ENCODE assay signal across 23 cellular contexts in genomic region chr7:53602817-53603418, GRCh38.
DNase-seq lines count a peak whose midpoint lies in the region; ATAC-seq and TF ChIP-seq lines count a peak whose summit lies in the region.
"Had no signal": no experiment of that assay in that cellular context is flagged by ENCODE, and none has a peak within 500 bp of the region (broad histone marks: within the 10 kb centered on the region; RNA-seq: fewer than 3 reads in every experiment).

No MANE protein-coding gene starts in this region.

- 90 to 91% methylated on average over 5 to 6 of the region's 6 CpGs for WGBS in endodermal cell (ENCODE audit: insufficient coverage in 1 of 2, insufficient read length in 1 of 2), 2 experiments

- no peaks in the 10 kb centered on the region for H3K27me3 ChIP-seq in endodermal cell (ENCODE audit: control insufficient read depth, insufficient read depth, low read length, poor library complexity, severe bottlenecking)
- H3K27me3 ChIP-seq in CD8-positive, alpha-beta T cell (ENCODE audit: insufficient read depth, low read length), result no peaks in the 10 kb centered on the region
- H3K27me3 ChIP-seq: adrenal gland, breast epithelium, neural progenitor cell, stomach, upper lobe of left lung had no signal

- H3K27me3 Mint-ChIP-seq in endodermal cell (ENCODE audit: insufficient read depth), result no peaks in the 10 kb centered on the region
- peaks cover 7% of the 10 kb centered on the region for H3K27me3 Mint-ChIP-seq in nephron progenitor cell (ENCODE audit: low read depth, poor library complexity)
- no peaks in the 10 kb centered on the region for H3K27me3 Mint-ChIP-seq in CD8-positive, alpha-beta T cell (ENCODE audit: low read depth)
- H3K27me3 Mint-ChIP-seq: activated CD4-positive, alpha-beta memory T cell treated with anti-CD3 and anti-CD28 coated beads for 36 hours had no signal

- H3K4me3 ChIP-seq in NB4 (ENCODE audit: low read depth, low read length) (no peak overlapping the region), endodermal cell (ENCODE audit: low read length) (no peak overlapping the region)
- H3K4me3 ChIP-seq in CD8-positive, alpha-beta T cell (ENCODE audit: low read depth, low read length), result no peak overlapping the region
- H3K4me3 ChIP-seq: adrenal gland, breast epithelium, neural progenitor cell, stomach, upper lobe of left lung had no signal

- DNase-seq in ACHN (peak; percentile 34), NB4 (ENCODE audit: low read depth) (peak; percentile 18), endodermal cell (peak; percentile 76), myocyte (ENCODE audit: low read depth) (peak; percentile 10), foreskin melanocyte (no peak), nephron progenitor cell (no peak)
- DNase-seq in CD8-positive, alpha-beta T cell, result no peak
- DNase-seq: activated CD4-positive, alpha-beta memory T cell treated with anti-CD3 and anti-CD28 coated beads for 36 hours; activated gamma-delta T cell treated with Interleukin-2 at 50 U/mL for 16 hours; adrenal gland; left cardiac atrium; NCI-H1436 treated with DMSO at 0.1 percent for 48 hours; NCI-H82; small intestine; stimulated activated CD4-positive, alpha-beta T cell treated with anti-CD3 and anti-CD28 coated beads, Interleukin-2, amount 100 ng/mL, for 48 hours; stomach; T-helper 2 cell; upper lobe of left lung had no signal

- CTCF ChIA-PET in CD8-positive, alpha-beta T cell (lab: Charles Lee), result no interaction called here

- H3K9me3 Mint-ChIP-seq in endodermal cell (no peaks in the 10 kb centered on the region), nephron progenitor cell (no peaks in the 10 kb centered on the region)
- H3K9me3 Mint-ChIP-seq in CD8-positive, alpha-beta T cell, result peaks cover 13% of the 10 kb centered on the region
- H3K9me3 Mint-ChIP-seq: mesothelial cell of epicardium had no signal

- in situ Hi-C loops in ACHN (cut with HindIII; ENCODE audit: low pct_ligation_motif_present, low pct_unique_long_range_greater_than_20kb, low sequenced_read_pairs), result no loop called here

- H3K9ac ChIP-seq in endodermal cell (ENCODE audit: extremely low read depth, low read length, poor library complexity, severe bottlenecking), result no peak overlapping the region
- H3K9ac ChIP-seq: neural progenitor cell had no signal

- H3K27ac Mint-ChIP-seq in endodermal cell (no peak overlapping the region), nephron progenitor cell (no peak overlapping the region)
- no peak overlapping the region for H3K27ac Mint-ChIP-seq in CD8-positive, alpha-beta T cell
- H3K27ac Mint-ChIP-seq: activated CD4-positive, alpha-beta memory T cell treated with anti-CD3 and anti-CD28 coated beads for 36 hours; mesothelial cell of epicardium; neural progenitor cell had no signal

- no peaks in the 10 kb centered on the region for H3K9me3 ChIP-seq in endodermal cell (ENCODE audit: control insufficient read depth, low read length)
- no peaks in the 10 kb centered on the region for H3K9me3 ChIP-seq in CD8-positive, alpha-beta T cell (ENCODE audit: low read length)
- H3K9me3 ChIP-seq: adrenal gland, breast epithelium, upper lobe of left lung had no signal

- H3K4me3 Mint-ChIP-seq in endodermal cell (no peak overlapping the region), nephron progenitor cell (no peak overlapping the region)
- no peak overlapping the region for H3K4me3 Mint-ChIP-seq in CD8-positive, alpha-beta T cell
- H3K4me3 Mint-ChIP-seq: activated CD4-positive, alpha-beta memory T cell treated with anti-CD3 and anti-CD28 coated beads for 36 hours; mesothelial cell of epicardium; neural progenitor cell; WTC11 had no signal

- H3K36me3 Mint-ChIP-seq in endodermal cell (ENCODE audit: low read depth) (no peaks in the 10 kb centered on the region), nephron progenitor cell (ENCODE audit: low read depth) (no peaks in the 10 kb centered on the region)
- H3K36me3 Mint-ChIP-seq in CD8-positive, alpha-beta T cell, result no peaks in the 10 kb centered on the region
- H3K36me3 Mint-ChIP-seq: activated CD4-positive, alpha-beta memory T cell treated with anti-CD3 and anti-CD28 coated beads for 36 hours; mesothelial cell of epicardium; neural progenitor cell had no signal

- H3K27ac ChIP-seq in endodermal cell (ENCODE audit: low read depth, low read length), result no peak overlapping the region
- no peak overlapping the region for H3K27ac ChIP-seq in CD8-positive, alpha-beta T cell (ENCODE audit: low read depth, low read length)
- H3K27ac ChIP-seq: adrenal gland, neural progenitor cell, stomach, upper lobe of left lung had no signal

- H3K36me3 ChIP-seq in endodermal cell (ENCODE audit: control insufficient read depth, insufficient read depth, low read length), result no peaks in the 10 kb centered on the region
- H3K36me3 ChIP-seq in CD8-positive, alpha-beta T cell (ENCODE audit: insufficient read depth, low read length), result no peaks in the 10 kb centered on the region
- H3K36me3 ChIP-seq: adrenal gland, breast epithelium, neural progenitor cell, stomach, upper lobe of left lung had no signal

- TF ChIP-seq POLR2A in NB4 (IDR thresholded peaks at IDR 0.05; ENCODE audit: extremely low read depth, insufficient read length), result no peak

- H3K4me1 ChIP-seq in endodermal cell (ENCODE audit: control insufficient read depth, insufficient read depth, low read length), result no peaks in the 10 kb centered on the region
- H3K4me1 ChIP-seq in CD8-positive, alpha-beta T cell (ENCODE audit: insufficient read depth, low read length), result no peaks in the 10 kb centered on the region
- H3K4me1 ChIP-seq: adrenal gland, breast epithelium, neural progenitor cell, stomach, upper lobe of left lung had no signal

- H3K4me1 Mint-ChIP-seq in endodermal cell (no peaks in the 10 kb centered on the region), nephron progenitor cell (no peaks in the 10 kb centered on the region)
- no peaks in the 10 kb centered on the region for H3K4me1 Mint-ChIP-seq in CD8-positive, alpha-beta T cell (ENCODE audit: low read depth)
- H3K4me1 Mint-ChIP-seq: mesothelial cell of epicardium had no signal

- POLR2A ChIA-PET in CD8-positive, alpha-beta T cell (lab: Charles Lee), result no interaction called here

- ATAC-seq in CD8-positive, alpha-beta T cell, result no peak
- ATAC-seq in GM19397 (IDR thresholded peaks at IDR 0.05; ENCODE audit: unreplicated experiment), result no peak
- ATAC-seq: left cardiac atrium, WTC11 had no signal

- TF ChIP-seq CTCF in NB4 (IDR thresholded peaks at IDR 0.05; ENCODE audit: low read depth, low read length) (no peak), endodermal cell (conservative IDR thresholded peaks at IDR 0.05) (no peak), nephron progenitor cell (IDR thresholded peaks at IDR 0.05) (no peak)
- no peak for TF ChIP-seq CTCF in CD8-positive, alpha-beta T cell (IDR thresholded peaks at IDR 0.05)

- intact Hi-C loops in CD8-positive, alpha-beta T cell (cut with DNase I, micrococcal nuclease), result no loop called here

Comparison
In these comparisons a context has a peak if more than half of its experiments do, and no peak if none do; other contexts are left out.
1. DNase-seq: peak in ACHN (single experiment), NB4 (single experiment), endodermal cell (single experiment) and myocyte (single experiment); none in foreskin melanocyte (single experiment), nephron progenitor cell (single experiment) and CD8-positive, alpha-beta T cell (0 of 7).